In genomic region chr16:68416057-68417046, GRCh38 we compare ENCODE assay signal across 11 cellular contexts. TPM values are rescaled to one million over a fixed set of nuclear protein-coding genes. Genes with fewer than 3 reads are reported as not detected.
DNase-seq lines count a peak whose midpoint lies in the region; ATAC-seq and TF ChIP-seq lines count a peak whose summit lies in the region.
"Had no signal": no experiment of that assay in that cellular context is flagged by ENCODE, and none has a peak within 500 bp of the region (broad histone marks: within the 10 kb centered on the region; RNA-seq: fewer than 3 reads in every experiment).

No MANE protein-coding gene starts in this region.

- TF ChIP-seq CTCF in body of pancreas (IDR thresholded peaks at IDR 0.05) (peak in 3 of 7 experiments; percentile 10 to 11 (median 10)), nephron progenitor cell (IDR thresholded peaks at IDR 0.05) (no peak), smooth muscle cell (IDR thresholded peaks at IDR 0.05; ENCODE audit: borderline replicate concordance, insufficient read depth, poor library complexity, severe bottlenecking) (no peak)

- no peaks in the 10 kb centered on the region for H3K9me3 ChIP-seq in body of pancreas
- H3K9me3 ChIP-seq in smooth muscle cell (replicated peaks; ENCODE audit: low read depth), result no peaks in the 10 kb centered on the region

- peaks cover 24% of the 10 kb centered on the region for H3K4me1 Mint-ChIP-seq in nephron progenitor cell

- no peaks in the 10 kb centered on the region for H3K79me2 ChIP-seq in smooth muscle cell (ENCODE audit: low read depth)

- no peak overlapping the region for H3K4me3 Mint-ChIP-seq in nephron progenitor cell

- no peak overlapping the region for H3K9ac ChIP-seq in smooth muscle cell (ENCODE audit: low read depth)

- WGBS in body of pancreas, 2 donors, result 14 to 15% methylated on average over 13 to 15 of the region's 15 CpGs
- WGBS in smooth muscle cell (ENCODE audit: low lambda C conversion rate), result 92% methylated on average over 15 of the region's 15 CpGs

- H3K36me3 Mint-ChIP-seq in nephron progenitor cell (ENCODE audit: low read depth), result no peaks in the 10 kb centered on the region

- H3F3A ChIP-seq in smooth muscle cell (ENCODE audit: low read depth), result no peaks in the 10 kb centered on the region

- H2AFZ ChIP-seq in smooth muscle cell (ENCODE audit: low read depth), result no peak overlapping the region

- ATAC-seq in body of pancreas (peak; percentile 93), GM21737 (IDR thresholded peaks at IDR 0.05; ENCODE audit: unreplicated experiment) (no peak)

- peak overlapping the region; percentile 33 for H3K27ac Mint-ChIP-seq in nephron progenitor cell

- DNase-seq in DMS53 treated with DMSO at 0.1 percent for 48 hours (lab: John Stamatoyannopoulos, UW; ENCODE audit: unreplicated experiment) (peak; percentile 91), NCI-H146 treated with DMSO at 0.1 percent for 48 hours (lab: John Stamatoyannopoulos, UW; ENCODE audit: unreplicated experiment) (peak; percentile 35), body of pancreas (peak; percentile 67 to 93 (median 78)), nephron progenitor cell (no peak), HUDEP-2 (lab: John Stamatoyannopoulos, UW; ENCODE audit: unreplicated experiment in 76 of 76) (no peak), smooth muscle cell (lab: John Stamatoyannopoulos, UW; ENCODE audit: unreplicated experiment) (no peak), midbrain (lab: John Stamatoyannopoulos, UW) (no peak)
- DNase-seq: activated CD4-positive, CD25-positive, alpha-beta regulatory T cell treated with anti-CD3 and anti-CD28 coated beads, Interleukin-2, amount 50 U/mL, for 72 hours; NCI-H82 had no signal

- H3K27me3 Mint-ChIP-seq in nephron progenitor cell (ENCODE audit: low read depth, poor library complexity), result peaks cover 17% of the 10 kb centered on the region

- no peak overlapping the region for H3K4me3 ChIP-seq in body of pancreas
- H3K4me3 ChIP-seq in smooth muscle cell, result no peak overlapping the region

- H3K9me3 Mint-ChIP-seq in nephron progenitor cell, result no peaks in the 10 kb centered on the region

- H3K27me3 ChIP-seq in body of pancreas (no peaks in the 10 kb centered on the region), smooth muscle cell (ENCODE audit: low read depth) (no peaks in the 10 kb centered on the region)

- TF ChIP-seq POLR2A in body of pancreas (IDR thresholded peaks at IDR 0.05), result peak in 2 of 3 donors; percentile 62 to 70

- intact Hi-C loops in body of pancreas (cut with DNase I), result no loop called here

- no peak overlapping the region for H3K4me2 ChIP-seq in smooth muscle cell

- H3K4me1 ChIP-seq in body of pancreas (peaks cover 59% of the 10 kb centered on the region), smooth muscle cell (ENCODE audit: low read depth) (no peaks in the 10 kb centered on the region)

- H3K27ac ChIP-seq in body of pancreas (peak overlapping the region; percentile 89 to 96 (median 96)), smooth muscle cell (ENCODE audit: low read depth) (no peak overlapping the region)

- H3K36me3 ChIP-seq in body of pancreas (replicated peaks in 1 of 2; ENCODE audit: insufficient read depth in 1 of 2, low read depth in 2 of 2), result no peaks in the 10 kb centered on the region
- no peaks in the 10 kb centered on the region for H3K36me3 ChIP-seq in smooth muscle cell (ENCODE audit: low read depth)

- H4K20me1 ChIP-seq in smooth muscle cell (ENCODE audit: low read depth), result no peaks in the 10 kb centered on the region

RNA-seq across cellular contexts. Expression of gene SMPD3, which starts 32.0 kb away (rescaled TPM):
- 1 to 10 TPM; 1.3 to 4.6 TPM for total RNA-seq in body of pancreas
- total RNA-seq in smooth muscle cell, result 0.13 and 0.63 TPM in 2 replicates
- polyA plus RNA-seq in smooth muscle cell, result 0.73 and 3.1 TPM in 2 replicates
- total RNA-seq: pulmonary artery endothelial cell had no signal

Comparison
In these comparisons a context has a peak if more than half of its experiments do, and no peak if none do; other contexts are left out.
1. DNase-seq: peak in DMS53 treated with DMSO at 0.1 percent for 48 hours (single experiment), NCI-H146 treated with DMSO at 0.1 percent for 48 hours (single experiment) and body of pancreas (4 of 4); none in nephron progenitor cell (single experiment), HUDEP-2 (0 of 76), smooth muscle cell (single experiment) and midbrain (single experiment).